ENCODE assay signal across 1 cellular context in genomic region chr1:155745284-155746228, GRCh38.
TF ChIP-seq lines count a peak whose summit lies in the region.
"Not testable (repeated sequence)": the region's sequence is repeated elsewhere in the genome, so short reads cannot be mapped to it uniquely, and the experiment has no call there.

No MANE protein-coding gene starts in this region.

TF ChIP-seq in K562, 482 proteins besides CTCF, POLR2A, EP300 and RAD21 (continued from another document and continues in another):
- TF ChIP-seq NRF1 (conservative IDR thresholded peaks at IDR 0.05 in 1 of 2, IDR thresholded peaks at IDR 0.05 in 1 of 2) (peak; percentile 75 to 79), KLF6 (CRISPR knock-in tag; IDR thresholded peaks at IDR 0.05; ENCODE audit: borderline replicate concordance) (peak; percentile 54; the same call in 1 of the 2 replicates), ZNF24 (IDR thresholded peaks at IDR 0.05) (peak; percentile 93), NFRKB (IDR thresholded peaks at IDR 0.05; ENCODE audit: low read depth) (peak; percentile 62; the same call in 1 of the 2 replicates), DMBX1 (CRISPR knock-in tag; IDR thresholded peaks at IDR 0.05; ENCODE audit: borderline replicate concordance) (0 out of 2 replicates have a peak, but pooled peaks have one; percentile 53), JUN (IDR thresholded peaks at IDR 0.05; ENCODE audit: borderline replicate concordance, low read depth, low read length) (peak; percentile 6; the same call in 1 of the 2 replicates), HMGN3 (IDR thresholded peaks at IDR 0.05; ENCODE audit: borderline replicate concordance, extremely low read depth, insufficient read length, low read depth, low read length) (peak; percentile 90), RBFOX2 (IDR thresholded peaks at IDR 0.05; ENCODE audit: low read depth, low read length) (peak; percentile 89), MXI1 (IDR thresholded peaks at IDR 0.05; ENCODE audit: low read depth, low read length) (peak; percentile 87), GATAD2B (IDR thresholded peaks at IDR 0.05; ENCODE audit: borderline replicate concordance) (peak; percentile 49; the same call in 1 of the 2 replicates), CCNT2 (IDR thresholded peaks at IDR 0.05; ENCODE audit: borderline replicate concordance, extremely low read depth, insufficient read length, low read depth, low read length) (peak; percentile 90), FOXK2 (conservative IDR thresholded peaks at IDR 0.05 in 1 of 2, IDR thresholded peaks at IDR 0.05 in 1 of 2; ENCODE audit: low read depth in 2 of 2) (0 out of 4 replicates have a peak, but pooled peaks have one; percentile 14 to 48), NKRF (IDR thresholded peaks at IDR 0.05; ENCODE audit: borderline replicate concordance) (0 out of 2 replicates have a peak, but pooled peaks have one; percentile 42), CTBP1 (IDR thresholded peaks at IDR 0.05; ENCODE audit: borderline replicate concordance) (peak; percentile 67), NCOR1 (IDR thresholded peaks at IDR 0.05) (peak; percentile 37; the same call in 1 of the 2 replicates), SRF (CRISPR knock-in tag; IDR thresholded peaks at IDR 0.05) (peak in 1 of 2 experiments; percentile 47; a peak in 1 of 4 replicates), GABPA (tag; conservative IDR thresholded peaks at IDR 0.05; ENCODE audit: low read depth) (peak; percentile 52), TARDBP (IDR thresholded peaks at IDR 0.05) (0 out of 2 replicates have a peak, but pooled peaks have one; percentile 52), MTA1 (IDR thresholded peaks at IDR 0.05; ENCODE audit: borderline replicate concordance) (peak; percentile 35; the same call in 1 of the 2 replicates), CXXC5 (CRISPR knock-in tag; IDR thresholded peaks at IDR 0.05) (peak; percentile 95), MAX (CRISPR knock-in tag; IDR thresholded peaks at IDR 0.05) (peak; percentile 81), TBP (optimal IDR thresholded peaks at IDR 0.05; ENCODE audit: low read depth, low read length) (peak; percentile 51), ETV5 (CRISPR knock-in tag; IDR thresholded peaks at IDR 0.05; ENCODE audit: low read depth) (peak; percentile 42; the same call in 1 of the 2 replicates), HDAC1 (IDR thresholded peaks at IDR 0.05) (peak in 1 of 2 experiments; percentile 76; a peak in 2 of 4 replicates), L3MBTL2 (IDR thresholded peaks at IDR 0.05) (peak; percentile 46; the same call in 1 of the 2 replicates), ELF4 (CRISPR knock-in tag; IDR thresholded peaks at IDR 0.05) (0 out of 2 replicates have a peak, but pooled peaks have one; percentile 14)
- TF ChIP-seq, protein P1, sequence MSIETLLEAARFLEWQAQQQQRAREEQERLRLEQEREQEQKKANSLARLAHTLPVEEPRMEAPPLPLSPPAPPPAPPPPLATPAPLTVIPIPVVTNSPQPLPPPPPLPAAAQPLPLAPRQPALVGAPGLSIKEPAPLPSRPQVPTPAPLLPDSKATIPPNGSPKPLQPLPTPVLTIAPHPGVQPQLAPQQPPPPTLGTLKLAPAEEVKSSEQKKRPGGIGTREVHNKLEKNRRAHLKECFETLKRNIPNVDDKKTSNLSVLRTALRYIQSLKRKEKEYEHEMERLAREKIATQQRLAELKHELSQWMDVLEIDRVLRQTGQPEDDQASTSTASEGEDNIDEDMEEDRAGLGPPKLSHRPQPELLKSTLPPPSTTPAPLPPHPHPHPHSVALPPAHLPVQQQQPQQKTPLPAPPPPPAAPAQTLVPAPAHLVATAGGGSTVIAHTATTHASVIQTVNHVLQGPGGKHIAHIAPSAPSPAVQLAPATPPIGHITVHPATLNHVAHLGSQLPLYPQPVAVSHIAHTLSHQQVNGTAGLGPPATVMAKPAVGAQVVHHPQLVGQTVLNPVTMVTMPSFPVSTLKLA (conservative IDR thresholded peaks at IDR 0.05) = peak; percentile 88 to 95
- TF ChIP-seq, protein P2, sequence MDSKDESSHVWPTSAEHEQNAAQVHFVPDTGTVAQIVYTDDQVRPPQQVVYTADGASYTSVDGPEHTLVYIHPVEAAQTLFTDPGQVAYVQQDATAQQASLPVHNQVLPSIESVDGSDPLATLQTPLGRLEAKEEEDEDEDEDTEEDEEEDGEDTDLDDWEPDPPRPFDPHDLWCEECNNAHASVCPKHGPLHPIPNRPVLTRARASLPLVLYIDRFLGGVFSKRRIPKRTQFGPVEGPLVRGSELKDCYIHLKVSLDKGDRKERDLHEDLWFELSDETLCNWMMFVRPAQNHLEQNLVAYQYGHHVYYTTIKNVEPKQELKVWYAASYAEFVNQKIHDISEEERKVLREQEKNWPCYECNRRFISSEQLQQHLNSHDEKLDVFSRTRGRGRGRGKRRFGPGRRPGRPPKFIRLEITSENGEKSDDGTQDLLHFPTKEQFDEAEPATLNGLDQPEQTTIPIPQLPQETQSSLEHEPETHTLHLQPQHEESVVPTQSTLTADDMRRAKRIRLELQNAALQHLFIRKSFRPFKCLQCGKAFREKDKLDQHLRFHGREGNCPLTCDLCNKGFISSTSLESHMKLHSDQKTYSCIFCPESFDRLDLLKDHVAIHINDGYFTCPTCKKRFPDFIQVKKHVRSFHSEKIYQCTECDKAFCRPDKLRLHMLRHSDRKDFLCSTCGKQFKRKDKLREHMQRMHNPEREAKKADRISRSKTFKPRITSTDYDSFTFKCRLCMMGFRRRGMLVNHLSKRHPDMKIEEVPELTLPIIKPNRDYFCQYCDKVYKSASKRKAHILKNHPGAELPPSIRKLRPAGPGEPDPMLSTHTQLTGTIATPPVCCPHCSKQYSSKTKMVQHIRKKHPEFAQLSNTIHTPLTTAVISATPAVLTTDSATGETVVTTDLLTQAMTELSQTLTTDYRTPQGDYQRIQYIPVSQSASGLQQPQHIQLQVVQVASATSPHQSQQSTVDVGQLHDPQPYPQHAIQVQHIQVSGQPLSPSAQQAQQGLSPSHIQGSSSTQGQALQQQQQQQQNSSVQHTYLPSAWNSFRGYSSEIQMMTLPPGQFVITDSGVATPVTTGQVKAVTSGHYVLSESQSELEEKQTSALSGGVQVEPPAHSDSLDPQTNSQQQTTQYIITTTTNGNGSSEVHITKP (IDR thresholded peaks at IDR 0.05; ENCODE audit: partially characterized antibody) = peak; percentile 13
- TF ChIP-seq, protein P3, sequence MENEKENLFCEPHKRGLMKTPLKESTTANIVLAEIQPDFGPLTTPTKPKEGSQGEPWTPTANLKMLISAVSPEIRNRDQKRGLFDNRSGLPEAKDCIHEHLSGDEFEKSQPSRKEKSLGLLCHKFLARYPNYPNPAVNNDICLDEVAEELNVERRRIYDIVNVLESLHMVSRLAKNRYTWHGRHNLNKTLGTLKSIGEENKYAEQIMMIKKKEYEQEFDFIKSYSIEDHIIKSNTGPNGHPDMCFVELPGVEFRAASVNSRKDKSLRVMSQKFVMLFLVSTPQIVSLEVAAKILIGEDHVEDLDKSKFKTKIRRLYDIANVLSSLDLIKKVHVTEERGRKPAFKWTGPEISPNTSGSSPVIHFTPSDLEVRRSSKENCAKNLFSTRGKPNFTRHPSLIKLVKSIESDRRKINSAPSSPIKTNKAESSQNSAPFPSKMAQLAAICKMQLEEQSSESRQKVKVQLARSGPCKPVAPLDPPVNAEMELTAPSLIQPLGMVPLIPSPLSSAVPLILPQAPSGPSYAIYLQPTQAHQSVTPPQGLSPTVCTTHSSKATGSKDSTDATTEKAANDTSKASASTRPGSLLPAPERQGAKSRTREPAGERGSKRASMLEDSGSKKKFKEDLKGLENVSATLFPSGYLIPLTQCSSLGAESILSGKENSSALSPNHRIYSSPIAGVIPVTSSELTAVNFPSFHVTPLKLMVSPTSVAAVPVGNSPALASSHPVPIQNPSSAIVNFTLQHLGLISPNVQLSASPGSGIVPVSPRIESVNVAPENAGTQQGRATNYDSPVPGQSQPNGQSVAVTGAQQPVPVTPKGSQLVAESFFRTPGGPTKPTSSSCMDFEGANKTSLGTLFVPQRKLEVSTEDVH (IDR thresholded peaks at IDR 0.05; ENCODE audit: low read depth, partially characterized antibody) = peak; percentile 36
- TF ChIP-seq, protein P4, sequence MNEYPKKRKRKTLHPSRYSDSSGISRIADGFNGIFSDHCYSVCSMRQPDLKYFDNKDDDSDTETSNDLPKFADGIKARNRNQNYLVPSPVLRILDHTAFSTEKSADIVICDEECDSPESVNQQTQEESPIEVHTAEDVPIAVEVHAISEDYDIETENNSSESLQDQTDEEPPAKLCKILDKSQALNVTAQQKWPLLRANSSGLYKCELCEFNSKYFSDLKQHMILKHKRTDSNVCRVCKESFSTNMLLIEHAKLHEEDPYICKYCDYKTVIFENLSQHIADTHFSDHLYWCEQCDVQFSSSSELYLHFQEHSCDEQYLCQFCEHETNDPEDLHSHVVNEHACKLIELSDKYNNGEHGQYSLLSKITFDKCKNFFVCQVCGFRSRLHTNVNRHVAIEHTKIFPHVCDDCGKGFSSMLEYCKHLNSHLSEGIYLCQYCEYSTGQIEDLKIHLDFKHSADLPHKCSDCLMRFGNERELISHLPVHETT (CRISPR knock-in tag; conservative IDR thresholded peaks at IDR 0.05 in 1 of 2, IDR thresholded peaks at IDR 0.05 in 1 of 2) = peak in 1 of 2 experiments; percentile 93; a peak in 2 of 4 replicates
- not testable (repeated sequence) for TF ChIP-seq JUN (CRISPR knock-in tag; IDR thresholded peaks at IDR 0.05; ENCODE audit: borderline replicate concordance)
- TF ChIP-seq, protein P5, sequence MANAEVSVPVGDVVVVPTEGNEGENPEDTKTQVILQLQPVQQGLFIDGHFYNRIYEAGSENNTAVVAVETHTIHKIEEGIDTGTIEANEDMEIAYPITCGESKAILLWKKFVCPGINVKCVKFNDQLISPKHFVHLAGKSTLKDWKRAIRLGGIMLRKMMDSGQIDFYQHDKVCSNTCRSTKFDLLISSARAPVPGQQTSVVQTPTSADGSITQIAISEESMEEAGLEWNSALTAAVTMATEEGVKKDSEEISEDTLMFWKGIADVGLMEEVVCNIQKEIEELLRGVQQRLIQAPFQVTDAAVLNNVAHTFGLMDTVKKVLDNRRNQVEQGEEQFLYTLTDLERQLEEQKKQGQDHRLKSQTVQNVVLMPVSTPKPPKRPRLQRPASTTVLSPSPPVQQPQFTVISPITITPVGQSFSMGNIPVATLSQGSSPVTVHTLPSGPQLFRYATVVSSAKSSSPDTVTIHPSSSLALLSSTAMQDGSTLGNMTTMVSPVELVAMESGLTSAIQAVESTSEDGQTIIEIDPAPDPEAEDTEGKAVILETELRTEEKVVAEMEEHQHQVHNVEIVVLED (CRISPR knock-in tag; IDR thresholded peaks at IDR 0.05) = peak; percentile 58
- TF ChIP-seq, protein P6, sequence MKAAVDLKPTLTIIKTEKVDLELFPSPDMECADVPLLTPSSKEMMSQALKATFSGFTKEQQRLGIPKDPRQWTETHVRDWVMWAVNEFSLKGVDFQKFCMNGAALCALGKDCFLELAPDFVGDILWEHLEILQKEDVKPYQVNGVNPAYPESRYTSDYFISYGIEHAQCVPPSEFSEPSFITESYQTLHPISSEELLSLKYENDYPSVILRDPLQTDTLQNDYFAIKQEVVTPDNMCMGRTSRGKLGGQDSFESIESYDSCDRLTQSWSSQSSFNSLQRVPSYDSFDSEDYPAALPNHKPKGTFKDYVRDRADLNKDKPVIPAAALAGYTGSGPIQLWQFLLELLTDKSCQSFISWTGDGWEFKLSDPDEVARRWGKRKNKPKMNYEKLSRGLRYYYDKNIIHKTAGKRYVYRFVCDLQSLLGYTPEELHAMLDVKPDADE (conservative IDR thresholded peaks at IDR 0.05; ENCODE audit: control insufficient read depth, low read depth, low read length) = peak; percentile 53; the same call in 1 of the 2 replicates
- TF ChIP-seq, protein P7, sequence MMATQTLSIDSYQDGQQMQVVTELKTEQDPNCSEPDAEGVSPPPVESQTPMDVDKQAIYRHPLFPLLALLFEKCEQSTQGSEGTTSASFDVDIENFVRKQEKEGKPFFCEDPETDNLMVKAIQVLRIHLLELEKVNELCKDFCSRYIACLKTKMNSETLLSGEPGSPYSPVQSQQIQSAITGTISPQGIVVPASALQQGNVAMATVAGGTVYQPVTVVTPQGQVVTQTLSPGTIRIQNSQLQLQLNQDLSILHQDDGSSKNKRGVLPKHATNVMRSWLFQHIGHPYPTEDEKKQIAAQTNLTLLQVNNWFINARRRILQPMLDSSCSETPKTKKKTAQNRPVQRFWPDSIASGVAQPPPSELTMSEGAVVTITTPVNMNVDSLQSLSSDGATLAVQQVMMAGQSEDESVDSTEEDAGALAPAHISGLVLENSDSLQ (IDR thresholded peaks at IDR 0.05) = peak; percentile 86
- TF ChIP-seq, protein P8, sequence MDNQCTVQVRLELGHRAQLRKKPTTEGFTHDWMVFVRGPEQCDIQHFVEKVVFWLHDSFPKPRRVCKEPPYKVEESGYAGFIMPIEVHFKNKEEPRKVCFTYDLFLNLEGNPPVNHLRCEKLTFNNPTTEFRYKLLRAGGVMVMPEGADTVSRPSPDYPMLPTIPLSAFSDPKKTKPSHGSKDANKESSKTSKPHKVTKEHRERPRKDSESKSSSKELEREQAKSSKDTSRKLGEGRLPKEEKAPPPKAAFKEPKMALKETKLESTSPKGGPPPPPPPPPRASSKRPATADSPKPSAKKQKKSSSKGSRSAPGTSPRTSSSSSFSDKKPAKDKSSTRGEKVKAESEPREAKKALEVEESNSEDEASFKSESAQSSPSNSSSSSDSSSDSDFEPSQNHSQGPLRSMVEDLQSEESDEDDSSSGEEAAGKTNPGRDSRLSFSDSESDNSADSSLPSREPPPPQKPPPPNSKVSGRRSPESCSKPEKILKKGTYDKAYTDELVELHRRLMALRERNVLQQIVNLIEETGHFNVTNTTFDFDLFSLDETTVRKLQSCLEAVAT (IDR thresholded peaks at IDR 0.05) = 0 out of 4 replicates have a peak, but pooled peaks of 1 of the 2 experiments have one; percentile 17
- TF ChIP-seq, protein P9, sequence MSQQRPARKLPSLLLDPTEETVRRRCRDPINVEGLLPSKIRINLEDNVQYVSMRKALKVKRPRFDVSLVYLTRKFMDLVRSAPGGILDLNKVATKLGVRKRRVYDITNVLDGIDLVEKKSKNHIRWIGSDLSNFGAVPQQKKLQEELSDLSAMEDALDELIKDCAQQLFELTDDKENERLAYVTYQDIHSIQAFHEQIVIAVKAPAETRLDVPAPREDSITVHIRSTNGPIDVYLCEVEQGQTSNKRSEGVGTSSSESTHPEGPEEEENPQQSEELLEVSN (IDR thresholded peaks at IDR 0.05; ENCODE audit: borderline replicate concordance in 1 of 2, extremely low read depth in 1 of 2, insufficient read depth in 1 of 2, insufficient read length in 1 of 2, low read depth in 1 of 2, low read length in 1 of 2, poor library complexity in 1 of 2, severe bottlenecking in 1 of 2) = peak in 1 of 2 experiments; percentile 38
